ENCODE assay signal across 9 cellular contexts in genomic region chr4:153257151-153257620, GRCh38. TPM values are rescaled to one million over a fixed set of nuclear protein-coding genes. Genes with fewer than 3 reads are reported as not detected.
DNase-seq lines count a peak whose midpoint lies in the region; ATAC-seq lines count a peak whose summit lies in the region.
"Had no signal": no experiment of that assay in that cellular context is flagged by ENCODE, and none has a peak within 500 bp of the region (broad histone marks: within the 10 kb centered on the region; RNA-seq: fewer than 3 reads in every experiment).

No MANE protein-coding gene starts in this region.

- no peaks in the 10 kb centered on the region for H3K9me3 ChIP-seq in HUES64 (ENCODE audit: insufficient read depth, low read depth, low read length)

- peak; percentile 93 for ATAC-seq in activated T-helper 17 cell treated with anti-CD3 and anti-CD28 coated beads, Interleukin-2, amount 50 U/mL, for 72 hours (replicated peaks)
- ATAC-seq in HG03571 (IDR thresholded peaks at IDR 0.05; ENCODE audit: unreplicated experiment): no peak

- no peaks in the 10 kb centered on the region for H3K4me1 Mint-ChIP-seq in activated T-helper 17 cell treated with anti-CD3 and anti-CD28 coated beads, Interleukin-2, amount 50 U/mL, for 72 hours

- DNase-seq in activated effector memory CD4-positive, alpha-beta T cell treated with anti-CD3 and anti-CD28 coated beads, Interleukin-2, amount 50 U/mL, for 16 hours: peak; percentile 73
- no peak for DNase-seq in activated effector memory CD4-positive, alpha-beta T cell treated with Interleukin-2 at 50 U/mL for 16 hours
- DNase-seq in hepatic stellate cell (ENCODE audit: low spot score) (peak; percentile 50), DMS79 (lab: John Stamatoyannopoulos, UW) (no peak)
- DNase-seq in stimulated activated CD4-positive, alpha-beta T cell treated with anti-CD3 and anti-CD28 coated beads, Interleukin-1b, Interleukin-23, amount 100 ng/mL, for 48 hours: peak; percentile 52
- DNase-seq: DND-41 had no signal

- no peaks in the 10 kb centered on the region for H3K27me3 Mint-ChIP-seq in activated T-helper 17 cell treated with anti-CD3 and anti-CD28 coated beads, Interleukin-2, amount 50 U/mL, for 72 hours

- H3K9ac ChIP-seq in HUES64 (ENCODE audit: low read depth, low read length): peak overlapping the region; percentile 80

- 4% methylated on average over 11 of the region's 11 CpGs for WGBS in HUES64

- H3K4me3 Mint-ChIP-seq in activated T-helper 17 cell treated with anti-CD3 and anti-CD28 coated beads, Interleukin-2, amount 50 U/mL, for 72 hours: no peak overlapping the region

- H3K27me3 ChIP-seq in HUES64 (ENCODE audit: insufficient read depth, low read length): no peaks in the 10 kb centered on the region

- H3K36me3 Mint-ChIP-seq in activated T-helper 17 cell treated with anti-CD3 and anti-CD28 coated beads, Interleukin-2, amount 50 U/mL, for 72 hours (ENCODE audit: low read depth): no peaks in the 10 kb centered on the region

- peaks cover 71% of the 10 kb centered on the region for H3K4me1 ChIP-seq in HUES64 (ENCODE audit: insufficient read depth, low read length)

- no peaks in the 10 kb centered on the region for H3K36me3 ChIP-seq in HUES64 (ENCODE audit: insufficient read depth, low read length)

- peak overlapping the region; percentile 93 for H3K27ac ChIP-seq in HUES64 (ENCODE audit: low read depth, low read length)

- H3K4me3 ChIP-seq in HUES64 (ENCODE audit: low read length): peak overlapping the region; percentile 61

- no peaks in the 10 kb centered on the region for H3K9me3 Mint-ChIP-seq in activated T-helper 17 cell treated with anti-CD3 and anti-CD28 coated beads, Interleukin-2, amount 50 U/mL, for 72 hours

- H3K27ac Mint-ChIP-seq in activated T-helper 17 cell treated with anti-CD3 and anti-CD28 coated beads, Interleukin-2, amount 50 U/mL, for 72 hours: no peak overlapping the region

RNA-seq across cellular contexts. Expression of gene TRIM2, which starts 52.9 kb away (rescaled TPM):
- polyA plus RNA-seq in HUES64 (2013, experiment 1 of 2): 40.0 TPM
- polyA plus RNA-seq in HUES64 (2013, experiment 2 of 2): 35.8 TPM
- 1 to 10 TPM; 1.0 to 1.6 TPM for total RNA-seq in activated T-helper 17 cell treated with anti-CD3 and anti-CD28 coated beads, Interleukin-2, amount 50 U/mL, for 72 hours

Comparison
In these comparisons a context has a peak if more than half of its experiments do, and no peak if none do; other contexts are left out.
1. DNase-seq: peak in activated effector memory CD4-positive, alpha-beta T cell treated with anti-CD3 and anti-CD28 coated beads, Interleukin-2, amount 50 U/mL, for 16 hours (single experiment), hepatic stellate cell (single experiment) and stimulated activated CD4-positive, alpha-beta T cell treated with anti-CD3 and anti-CD28 coated beads, Interleukin-1b, Interleukin-23, amount 100 ng/mL, for 48 hours (single experiment); none in activated effector memory CD4-positive, alpha-beta T cell treated with Interleukin-2 at 50 U/mL for 16 hours (single experiment) and DMS79 (single experiment).